Comparison of ENCODE assay signal across 8 cellular contexts in genomic region chr2:9336209-9336533, GRCh38.
DNase-seq lines count a peak whose midpoint lies in the region; ATAC-seq, FAIRE-seq and TF ChIP-seq lines count a peak whose summit lies in the region.

No MANE protein-coding gene starts in this region.

- no peak for TF ChIP-seq POLR2A in GM12892 (IDR thresholded peaks at IDR 0.05; ENCODE audit: low read depth, low read length)

- DNase-seq in GM12892 (ENCODE audit: insufficient read length) (peak; percentile 13), HT1080 (ENCODE audit: low read depth) (peak; percentile 8), SHP77 treated with DMSO at 0.1 percent for 48 hours (lab: John Stamatoyannopoulos, UW) (peak; percentile 98), left lobe of liver (ENCODE audit: low spot score) (peak; percentile 78), UCSD-AML1 (lab: John Stamatoyannopoulos, UW; ENCODE audit: unreplicated experiment) (no peak)
- no peak for DNase-seq in NK-92 treated with Interleukin-12 subunit alpha and Interleukin-12 subunit beta, amount 100 ng/mL, for 24 hours (lab: John Stamatoyannopoulos, UW)

- ATAC-seq in left lobe of liver, result peak; percentile 70
- ATAC-seq in HG02970 (IDR thresholded peaks at IDR 0.05; ENCODE audit: low FRiP score, unreplicated experiment), result no peak
- no peak for ATAC-seq in HG03378 (IDR thresholded peaks at IDR 0.05; ENCODE audit: unreplicated experiment)

- no peak for FAIRE-seq in GM12892 (lab: Jason Lieb, UNC)

Comparison
In these comparisons a context has a peak if more than half of its experiments do, and no peak if none do; other contexts are left out.
1. DNase-seq: peak in GM12892 (single experiment), HT1080 (single experiment), SHP77 treated with DMSO at 0.1 percent for 48 hours (single experiment) and left lobe of liver (single experiment); none in NK-92 treated with Interleukin-12 subunit alpha and Interleukin-12 subunit beta, amount 100 ng/mL, for 24 hours (single experiment) and UCSD-AML1 (single experiment).